ENCODE assay signal across 1 cellular context in the genomic region with DNA sequence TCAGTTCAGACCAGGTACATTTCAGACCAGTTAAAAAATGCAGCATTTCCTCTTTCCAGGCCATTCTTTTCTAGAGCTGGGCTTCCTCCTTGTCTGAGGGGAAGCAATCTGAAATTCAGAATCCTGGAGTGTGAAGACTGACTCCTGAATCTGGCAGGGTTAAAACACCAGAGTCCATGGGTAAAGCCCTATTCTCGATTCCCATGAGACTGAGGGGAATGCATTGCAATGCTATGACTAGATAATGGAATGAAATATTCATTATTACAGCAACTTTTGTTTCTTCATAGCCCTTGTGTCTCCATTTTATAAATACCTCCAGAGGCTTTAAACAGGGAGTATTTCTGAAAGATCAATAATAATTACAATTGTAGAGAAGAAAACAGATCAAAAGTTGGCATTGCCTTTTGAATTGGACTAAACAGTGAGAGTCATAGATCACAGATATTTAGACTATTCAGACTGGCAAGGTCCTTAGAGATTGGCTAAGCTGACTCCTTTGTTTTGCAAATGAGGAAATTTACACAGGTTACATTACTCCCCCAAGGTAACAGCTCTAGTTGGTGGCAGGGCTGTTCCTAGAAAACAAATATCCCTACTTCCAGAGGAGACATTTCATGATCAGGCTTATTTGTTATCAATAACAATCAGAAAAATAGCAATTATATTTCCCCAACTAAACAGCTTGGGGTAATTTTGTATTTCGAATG.
TF ChIP-seq lines count a peak whose summit lies in the region.

No MANE protein-coding gene starts in this region.

TF ChIP-seq in GM23338, 12 proteins besides CTCF, POLR2A, EP300 and RAD21:
- TF ChIP-seq, protein P1, sequence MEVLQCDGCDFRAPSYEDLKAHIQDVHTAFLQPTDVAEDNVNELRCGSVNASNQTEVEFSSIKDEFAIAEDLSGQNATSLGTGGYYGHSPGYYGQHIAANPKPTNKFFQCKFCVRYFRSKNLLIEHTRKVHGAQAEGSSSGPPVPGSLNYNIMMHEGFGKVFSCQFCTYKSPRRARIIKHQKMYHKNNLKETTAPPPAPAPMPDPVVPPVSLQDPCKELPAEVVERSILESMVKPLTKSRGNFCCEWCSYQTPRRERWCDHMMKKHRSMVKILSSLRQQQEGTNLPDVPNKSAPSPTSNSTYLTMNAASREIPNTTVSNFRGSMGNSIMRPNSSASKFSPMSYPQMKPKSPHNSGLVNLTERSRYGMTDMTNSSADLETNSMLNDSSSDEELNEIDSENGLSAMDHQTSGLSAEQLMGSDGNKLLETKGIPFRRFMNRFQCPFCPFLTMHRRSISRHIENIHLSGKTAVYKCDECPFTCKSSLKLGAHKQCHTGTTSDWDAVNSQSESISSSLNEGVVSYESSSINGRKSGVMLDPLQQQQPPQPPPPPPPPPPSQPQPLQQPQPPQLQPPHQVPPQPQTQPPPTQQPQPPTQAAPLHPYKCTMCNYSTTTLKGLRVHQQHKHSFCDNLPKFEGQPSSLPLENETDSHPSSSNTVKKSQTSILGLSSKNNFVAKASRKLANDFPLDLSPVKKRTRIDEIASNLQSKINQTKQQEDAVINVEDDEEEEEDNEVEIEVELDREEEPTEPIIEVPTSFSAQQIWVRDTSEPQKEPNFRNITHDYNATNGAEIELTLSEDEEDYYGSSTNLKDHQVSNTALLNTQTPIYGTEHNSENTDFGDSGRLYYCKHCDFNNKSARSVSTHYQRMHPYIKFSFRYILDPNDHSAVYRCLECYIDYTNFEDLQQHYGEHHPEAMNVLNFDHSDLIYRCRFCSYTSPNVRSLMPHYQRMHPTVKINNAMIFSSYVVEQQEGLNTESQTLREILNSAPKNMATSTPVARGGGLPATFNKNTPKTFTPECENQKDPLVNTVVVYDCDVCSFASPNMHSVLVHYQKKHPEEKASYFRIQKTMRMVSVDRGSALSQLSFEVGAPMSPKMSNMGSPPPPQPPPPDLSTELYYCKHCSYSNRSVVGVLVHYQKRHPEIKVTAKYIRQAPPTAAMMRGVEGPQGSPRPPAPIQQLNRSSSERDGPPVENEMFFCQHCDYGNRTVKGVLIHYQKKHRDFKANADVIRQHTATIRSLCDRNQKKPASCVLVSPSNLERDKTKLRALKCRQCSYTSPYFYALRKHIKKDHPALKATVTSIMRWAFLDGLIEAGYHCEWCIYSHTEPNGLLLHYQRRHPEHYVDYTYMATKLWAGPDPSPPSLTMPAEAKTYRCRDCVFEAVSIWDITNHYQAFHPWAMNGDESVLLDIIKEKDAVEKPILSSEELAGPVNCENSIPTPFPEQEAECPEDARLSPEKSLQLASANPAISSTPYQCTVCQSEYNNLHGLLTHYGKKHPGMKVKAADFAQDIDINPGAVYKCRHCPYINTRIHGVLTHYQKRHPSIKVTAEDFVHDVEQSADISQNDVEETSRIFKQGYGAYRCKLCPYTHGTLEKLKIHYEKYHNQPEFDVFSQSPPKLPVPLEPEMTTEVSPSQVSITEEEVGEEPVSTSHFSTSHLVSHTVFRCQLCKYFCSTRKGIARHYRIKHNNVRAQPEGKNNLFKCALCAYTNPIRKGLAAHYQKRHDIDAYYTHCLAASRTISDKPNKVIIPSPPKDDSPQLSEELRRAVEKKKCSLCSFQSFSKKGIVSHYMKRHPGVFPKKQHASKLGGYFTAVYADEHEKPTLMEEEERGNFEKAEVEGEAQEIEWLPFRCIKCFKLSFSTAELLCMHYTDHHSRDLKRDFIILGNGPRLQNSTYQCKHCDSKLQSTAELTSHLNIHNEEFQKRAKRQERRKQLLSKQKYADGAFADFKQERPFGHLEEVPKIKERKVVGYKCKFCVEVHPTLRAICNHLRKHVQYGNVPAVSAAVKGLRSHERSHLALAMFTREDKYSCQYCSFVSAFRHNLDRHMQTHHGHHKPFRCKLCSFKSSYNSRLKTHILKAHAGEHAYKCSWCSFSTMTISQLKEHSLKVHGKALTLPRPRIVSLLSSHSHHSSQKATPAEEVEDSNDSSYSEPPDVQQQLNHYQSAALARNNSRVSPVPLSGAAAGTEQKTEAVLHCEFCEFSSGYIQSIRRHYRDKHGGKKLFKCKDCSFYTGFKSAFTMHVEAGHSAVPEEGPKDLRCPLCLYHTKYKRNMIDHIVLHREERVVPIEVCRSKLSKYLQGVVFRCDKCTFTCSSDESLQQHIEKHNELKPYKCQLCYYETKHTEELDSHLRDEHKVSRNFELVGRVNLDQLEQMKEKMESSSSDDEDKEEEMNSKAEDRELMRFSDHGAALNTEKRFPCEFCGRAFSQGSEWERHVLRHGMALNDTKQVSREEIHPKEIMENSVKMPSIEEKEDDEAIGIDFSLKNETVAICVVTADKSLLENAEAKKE (CRISPR knock-in tag; IDR thresholded peaks at IDR 0.05), result 0 out of 2 replicates have a peak, but pooled peaks have one; percentile 1
- TF ChIP-seq, protein P2, sequence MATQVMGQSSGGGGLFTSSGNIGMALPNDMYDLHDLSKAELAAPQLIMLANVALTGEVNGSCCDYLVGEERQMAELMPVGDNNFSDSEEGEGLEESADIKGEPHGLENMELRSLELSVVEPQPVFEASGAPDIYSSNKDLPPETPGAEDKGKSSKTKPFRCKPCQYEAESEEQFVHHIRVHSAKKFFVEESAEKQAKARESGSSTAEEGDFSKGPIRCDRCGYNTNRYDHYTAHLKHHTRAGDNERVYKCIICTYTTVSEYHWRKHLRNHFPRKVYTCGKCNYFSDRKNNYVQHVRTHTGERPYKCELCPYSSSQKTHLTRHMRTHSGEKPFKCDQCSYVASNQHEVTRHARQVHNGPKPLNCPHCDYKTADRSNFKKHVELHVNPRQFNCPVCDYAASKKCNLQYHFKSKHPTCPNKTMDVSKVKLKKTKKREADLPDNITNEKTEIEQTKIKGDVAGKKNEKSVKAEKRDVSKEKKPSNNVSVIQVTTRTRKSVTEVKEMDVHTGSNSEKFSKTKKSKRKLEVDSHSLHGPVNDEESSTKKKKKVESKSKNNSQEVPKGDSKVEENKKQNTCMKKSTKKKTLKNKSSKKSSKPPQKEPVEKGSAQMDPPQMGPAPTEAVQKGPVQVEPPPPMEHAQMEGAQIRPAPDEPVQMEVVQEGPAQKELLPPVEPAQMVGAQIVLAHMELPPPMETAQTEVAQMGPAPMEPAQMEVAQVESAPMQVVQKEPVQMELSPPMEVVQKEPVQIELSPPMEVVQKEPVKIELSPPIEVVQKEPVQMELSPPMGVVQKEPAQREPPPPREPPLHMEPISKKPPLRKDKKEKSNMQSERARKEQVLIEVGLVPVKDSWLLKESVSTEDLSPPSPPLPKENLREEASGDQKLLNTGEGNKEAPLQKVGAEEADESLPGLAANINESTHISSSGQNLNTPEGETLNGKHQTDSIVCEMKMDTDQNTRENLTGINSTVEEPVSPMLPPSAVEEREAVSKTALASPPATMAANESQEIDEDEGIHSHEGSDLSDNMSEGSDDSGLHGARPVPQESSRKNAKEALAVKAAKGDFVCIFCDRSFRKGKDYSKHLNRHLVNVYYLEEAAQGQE (IDR thresholded peaks at IDR 0.05; ENCODE audit: unreplicated experiment), result no peak
